Comparison of ENCODE assay signal across 19 cellular contexts in the genomic region with DNA sequence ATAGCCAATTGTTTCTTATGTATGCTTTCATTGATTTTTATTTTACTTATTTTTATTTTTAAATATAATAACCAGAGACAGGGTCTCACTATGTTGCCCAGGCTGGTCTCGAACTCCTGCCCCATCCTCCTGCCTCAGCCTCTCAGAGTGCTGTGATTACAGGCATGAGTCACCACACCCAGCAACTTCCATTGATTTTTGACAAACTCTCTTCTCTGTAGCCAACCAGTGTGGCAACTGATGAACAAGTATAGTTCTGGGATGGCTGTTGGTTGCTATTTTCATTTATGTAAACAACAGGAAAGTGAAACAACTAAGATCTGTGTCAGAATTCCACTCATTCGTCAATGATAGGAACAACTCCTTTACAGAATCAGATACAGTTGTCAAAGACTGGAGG.
DNase-seq lines count a peak whose midpoint lies in the region; ATAC-seq and TF ChIP-seq lines count a peak whose summit lies in the region.
"Had no signal": no experiment of that assay in that cellular context is flagged by ENCODE, and none has a peak within 500 bp of the region (broad histone marks: within the 10 kb centered on the region; RNA-seq: fewer than 3 reads in every experiment).

No MANE protein-coding gene starts in this region.

- H3K4me3 ChIP-seq in foreskin fibroblast (ENCODE audit: low read depth in 1 of 2, low read length in 2 of 2) = no peak overlapping the region
- no peak overlapping the region for H3K4me3 ChIP-seq in gastrocnemius medialis
- H3K4me3 ChIP-seq: HAP-1 had no signal

- H3K4me3 Mint-ChIP-seq in HFFc6 (no peak overlapping the region), WTC11 (no peak overlapping the region)
- H3K4me3 Mint-ChIP-seq: brain; CD4-positive, alpha-beta memory T cell; T-helper 1 cell treated with Interleukin-12 subunit alpha and Interleukin-12 subunit beta and Interleukin-4 antibody, amounts not matched to agents 30 μg/mL and 1 μg/mL, for 36 hours had no signal

- peak overlapping the region; percentile 84 to 89 (median 86) for H3K27ac ChIP-seq in gastrocnemius medialis

- intact Hi-C loops in gastrocnemius medialis (cut with DNase I; ENCODE audit: low total_unique reads) = loop anchor here (5.0 to 10.0 kb wide), 2 partner anchors 546 to 608 kb away; no protein-coding TSS in a partner anchor

- in situ Hi-C loops in gastrocnemius medialis (cut with MboI; ENCODE audit: low sequenced_read_pairs in 4 of 4) = loop anchor here in 2 of 4 donors (5.0 to 25.0 kb wide), 4 partner anchors 148 to 598 kb away; partner anchors contain the start of gene JARID2 (in 1 of the 2)

- H3K36me3 Mint-ChIP-seq in HFFc6 (ENCODE audit: low read depth) (no peaks in the 10 kb centered on the region), WTC11 (peaks cover 12% of the 10 kb centered on the region)
- H3K36me3 Mint-ChIP-seq: brain; CD4-positive, alpha-beta memory T cell had no signal

- DNase-seq in HFFc6 (peak; percentile 12), WTC11 (ENCODE audit: low spot score) (no peak), foreskin fibroblast (peak; percentile 34 to 54), gastrocnemius medialis (no peak), UCSD-AML1 (lab: John Stamatoyannopoulos, UW; ENCODE audit: unreplicated experiment) (no peak), NOMO-1 treated with dmso at 0.1 percent for 144 hours (lab: John Stamatoyannopoulos, UW; ENCODE audit: unreplicated experiment) (no peak)
- DNase-seq in activated CD4-positive, CD25-positive, alpha-beta regulatory T cell (lab: John Stamatoyannopoulos, UW) = no peak
- DNase-seq: activated naive CD4-positive, alpha-beta T cell treated with anti-CD3 and anti-CD28 coated beads, Interleukin-2, amount 50 U/mL, for 16 hours; CD4-positive, alpha-beta memory T cell; EL; KG1; kidney; NCI-H2081; NCI-H82; stimulated activated CD4-positive, alpha-beta T cell treated with anti-CD3 and anti-CD28 coated beads, Interleukin-15, amount 100 ng/mL, for 24 hours had no signal

- H3K4me1 Mint-ChIP-seq in HFFc6 (ENCODE audit: low read depth) = peaks cover 1% of the 10 kb centered on the region
- H3K4me1 Mint-ChIP-seq in WTC11 = peaks cover 24% of the 10 kb centered on the region
- H3K4me1 Mint-ChIP-seq: CD4-positive, alpha-beta memory T cell had no signal

- H3K9me3 ChIP-seq in gastrocnemius medialis = no peaks in the 10 kb centered on the region

- TF ChIP-seq POLR2A in gastrocnemius medialis (IDR thresholded peaks at IDR 0.05) = no peak

- CTCF ChIA-PET in WTC11 (lab: Charles Lee) = no interaction called here

- TF ChIP-seq CTCF in HFFc6 (IDR thresholded peaks at IDR 0.05) = no peak
- no peak for TF ChIP-seq CTCF in WTC11 (IDR thresholded peaks at IDR 0.05)
- no peak for TF ChIP-seq CTCF in foreskin fibroblast (IDR thresholded peaks at IDR 0.05; ENCODE audit: low read depth, low read length)
- peak in 1 of 5 experiments; percentile 3 for TF ChIP-seq CTCF in gastrocnemius medialis (IDR thresholded peaks at IDR 0.05 in 4 of 5, conservative IDR thresholded peaks at IDR 0.05 in 1 of 5)

- no peak for ATAC-seq in WTC11
- ATAC-seq in gastrocnemius medialis = peak in 1 of 2 donors; percentile 50
- ATAC-seq in HG02678 (IDR thresholded peaks at IDR 0.05; ENCODE audit: unreplicated experiment) = no peak

- H3K27me3 Mint-ChIP-seq in HFFc6 (ENCODE audit: insufficient read depth) (no peaks in the 10 kb centered on the region; the same call in 1 of the 2 replicates), WTC11 (ENCODE audit: low read depth) (no peaks in the 10 kb centered on the region)
- H3K27me3 Mint-ChIP-seq: CD4-positive, alpha-beta memory T cell had no signal

- peaks cover 21 to 33% of the 10 kb centered on the region in 2 donors for H3K4me1 ChIP-seq in gastrocnemius medialis

- H3K27ac Mint-ChIP-seq in HFFc6 (no peak overlapping the region), WTC11 (0 out of 2 replicates have a peak overlapping the region, but pooled peaks have one; percentile 12)
- H3K27ac Mint-ChIP-seq: brain; CD4-positive, alpha-beta memory T cell; T-helper 1 cell treated with Interleukin-12 subunit alpha and Interleukin-12 subunit beta and Interleukin-4 antibody, amounts not matched to agents 30 μg/mL and 1 μg/mL, for 36 hours had no signal

- POLR2A ChIA-PET in WTC11 (lab: Charles Lee) = no interaction called here

- no peaks in the 10 kb centered on the region for H3K27me3 ChIP-seq in gastrocnemius medialis

- H3K36me3 ChIP-seq in gastrocnemius medialis = no peaks in the 10 kb centered on the region
- H3K36me3 ChIP-seq: HAP-1 had no signal

- no peaks in the 10 kb centered on the region for H3K9me3 Mint-ChIP-seq in HFFc6
- H3K9me3 Mint-ChIP-seq in WTC11 = peaks cover 16% of the 10 kb centered on the region
- H3K9me3 Mint-ChIP-seq: CD4-positive, alpha-beta memory T cell had no signal

TF ChIP-seq in WTC11, 78 proteins besides CTCF, POLR2A, EP300 and RAD21:
- TF ChIP-seq, protein P1, sequence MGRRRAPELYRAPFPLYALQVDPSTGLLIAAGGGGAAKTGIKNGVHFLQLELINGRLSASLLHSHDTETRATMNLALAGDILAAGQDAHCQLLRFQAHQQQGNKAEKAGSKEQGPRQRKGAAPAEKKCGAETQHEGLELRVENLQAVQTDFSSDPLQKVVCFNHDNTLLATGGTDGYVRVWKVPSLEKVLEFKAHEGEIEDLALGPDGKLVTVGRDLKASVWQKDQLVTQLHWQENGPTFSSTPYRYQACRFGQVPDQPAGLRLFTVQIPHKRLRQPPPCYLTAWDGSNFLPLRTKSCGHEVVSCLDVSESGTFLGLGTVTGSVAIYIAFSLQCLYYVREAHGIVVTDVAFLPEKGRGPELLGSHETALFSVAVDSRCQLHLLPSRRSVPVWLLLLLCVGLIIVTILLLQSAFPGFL (CRISPR knock-in tag; IDR thresholded peaks at IDR 0.05; ENCODE audit: borderline replicate concordance) = no peak
- TF ChIP-seq ZNF121 (CRISPR knock-in tag; IDR thresholded peaks at IDR 0.05) = peak; percentile 30; the same call in 1 of the 2 replicates

Comparison
In these comparisons a context has a peak if more than half of its experiments do, and no peak if none do; other contexts are left out.
1. DNase-seq: peak in HFFc6 (single experiment) and foreskin fibroblast (2 of 2); none in WTC11 (single experiment), gastrocnemius medialis (0 of 2), activated CD4-positive, CD25-positive, alpha-beta regulatory T cell (0 of 4), UCSD-AML1 (single experiment) and NOMO-1 treated with dmso at 0.1 percent for 144 hours (single experiment).